Comparison of ENCODE assay signal across 16 cellular contexts in the genomic region with DNA sequence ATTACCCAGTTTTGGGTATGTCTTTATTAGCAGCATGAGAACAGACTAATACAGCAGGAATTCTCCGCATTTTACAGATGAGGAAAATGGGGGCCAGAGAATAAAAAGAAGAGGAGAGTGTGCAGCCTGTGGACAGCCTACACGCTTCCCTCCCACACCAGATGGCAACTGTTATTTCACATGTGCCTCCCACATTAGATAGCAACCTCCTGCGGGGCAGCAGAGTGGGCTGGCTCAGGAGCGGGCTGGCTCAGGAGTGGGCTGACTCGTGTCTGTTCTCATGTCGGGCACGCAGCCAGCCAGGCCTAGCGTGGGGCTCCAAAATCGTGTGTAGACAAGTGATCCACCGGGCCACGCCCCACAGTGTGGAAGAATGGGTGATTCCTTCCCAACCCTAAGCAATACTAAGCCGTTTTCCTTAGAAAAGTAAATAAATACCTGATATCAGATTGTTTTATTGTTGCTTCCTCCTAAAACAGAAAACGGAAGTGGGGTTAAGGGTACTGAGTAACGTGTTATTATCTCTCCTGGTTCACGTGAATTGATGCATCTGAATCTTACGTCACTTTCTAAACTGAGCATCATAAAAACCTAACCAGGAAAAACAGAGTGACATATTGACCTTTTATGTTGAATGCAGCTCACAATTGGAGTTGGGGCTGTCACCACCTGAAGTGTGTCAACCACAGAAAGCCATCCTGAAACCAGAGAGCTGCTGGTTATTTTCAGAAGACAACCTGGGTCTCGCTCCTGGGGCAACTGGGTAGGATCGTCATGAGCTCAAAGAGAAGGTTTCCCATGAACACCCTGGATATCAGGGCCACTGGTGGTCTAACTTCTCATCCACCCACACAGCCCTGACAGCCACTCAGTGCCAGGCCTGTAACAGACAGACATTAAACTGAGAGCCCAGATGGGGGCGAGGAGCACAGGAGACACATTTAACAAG. TPM values are rescaled to one million over a fixed set of nuclear protein-coding genes. Genes with fewer than 3 reads are reported as not detected.
DNase-seq lines count a peak whose midpoint lies in the region; ATAC-seq, FAIRE-seq and TF ChIP-seq lines count a peak whose summit lies in the region.
"Had no signal": no experiment of that assay in that cellular context is flagged by ENCODE, and none has a peak within 500 bp of the region (broad histone marks: within the 10 kb centered on the region; RNA-seq: fewer than 3 reads in every experiment).

No MANE protein-coding gene starts in this region.

- peak; percentile 86 for FAIRE-seq in GM12891 (lab: Jason Lieb, UNC)

- H3K4me3 Mint-ChIP-seq in CD4-positive, CD25-positive, alpha-beta regulatory T cell = peak overlapping the region; percentile 33 to 75 (median 52)
- no peak overlapping the region for H3K4me3 Mint-ChIP-seq in activated CD4-positive, alpha-beta memory T cell treated with anti-CD3 and anti-CD28 coated beads for 36 hours

- TF ChIP-seq POLR2A in GM12891 (IDR thresholded peaks at IDR 0.05; ENCODE audit: low read depth, low read length) = no peak
- no peak for TF ChIP-seq POLR2A in body of pancreas (IDR thresholded peaks at IDR 0.05)

- DNase-seq in CD4-positive, CD25-positive, alpha-beta regulatory T cell = peak in 1 of 3 donors; percentile 29
- DNase-seq in GM12891 (ENCODE audit: insufficient read length, low spot score) = peak; percentile 45
- peak; percentile 23 for DNase-seq in activated CD4-positive, alpha-beta memory T cell treated with anti-CD3 and anti-CD28 coated beads for 36 hours
- no peak for DNase-seq in right atrium auricular region (ENCODE audit: low spot score)
- no peak for DNase-seq in psoas muscle
- DNase-seq in body of pancreas = no peak
- DNase-seq: adrenal gland; foreskin fibroblast; NCI-H187 treated with DMSO at 0.1 percent for 48 hours; stimulated activated CD4-positive, alpha-beta T cell treated with anti-CD3 and anti-CD28 coated beads, Interleukin-4, amount 100 ng/mL, for 1 hour; stimulated activated naive CD4-positive, alpha-beta T cell; SW 1271 had no signal

- TF ChIP-seq CTCF in right atrium auricular region (IDR thresholded peaks at IDR 0.05) (no peak), psoas muscle (IDR thresholded peaks at IDR 0.05) (no peak), body of pancreas (IDR thresholded peaks at IDR 0.05) (no peak)

- peaks cover 15% of the 10 kb centered on the region for H3K4me1 ChIP-seq in CD4-positive, CD25-positive, alpha-beta regulatory T cell (ENCODE audit: control insufficient read depth, insufficient read depth, low read length, poor library complexity, severe bottlenecking)
- peaks cover 0 to 14% of the 10 kb centered on the region in 2 donors for H3K4me1 ChIP-seq in right atrium auricular region
- H3K4me1 ChIP-seq in psoas muscle = no peaks in the 10 kb centered on the region
- peaks cover 5% of the 10 kb centered on the region for H3K4me1 ChIP-seq in body of pancreas

- H3K27ac ChIP-seq in CD4-positive, CD25-positive, alpha-beta regulatory T cell (ENCODE audit: insufficient read depth, low read length, poor library complexity, severe bottlenecking) = no peak overlapping the region
- peak overlapping the region; percentile 62 to 80 for H3K27ac ChIP-seq in right atrium auricular region
- no peak overlapping the region for H3K27ac ChIP-seq in psoas muscle
- no peak overlapping the region for H3K27ac ChIP-seq in body of pancreas
- H3K27ac ChIP-seq: adrenal gland; BLaER1 treated with 17β-estradiol and CSF1 and Interleukin-3, amounts not matched to agents 10 nM and 100 nM; dorsolateral prefrontal cortex had no signal

- peaks cover 5% of the 10 kb centered on the region for H3K36me3 Mint-ChIP-seq in CD4-positive, CD25-positive, alpha-beta regulatory T cell
- H3K36me3 Mint-ChIP-seq in activated CD4-positive, alpha-beta memory T cell treated with anti-CD3 and anti-CD28 coated beads for 36 hours = no peaks in the 10 kb centered on the region

- H3K27ac Mint-ChIP-seq in CD4-positive, CD25-positive, alpha-beta regulatory T cell = peak overlapping the region in 2 of 3 donors; percentile 31 to 48
- no peak overlapping the region for H3K27ac Mint-ChIP-seq in activated CD4-positive, alpha-beta memory T cell treated with anti-CD3 and anti-CD28 coated beads for 36 hours

- H3K9me3 ChIP-seq in CD4-positive, CD25-positive, alpha-beta regulatory T cell (ENCODE audit: control insufficient read depth in 2 of 2, low read length in 2 of 2) = no peaks in the 10 kb centered on the region
- H3K9me3 ChIP-seq in right atrium auricular region = no peaks in the 10 kb centered on the region
- no peaks in the 10 kb centered on the region for H3K9me3 ChIP-seq in psoas muscle
- H3K9me3 ChIP-seq in body of pancreas = no peaks in the 10 kb centered on the region
- H3K9me3 ChIP-seq: adrenal gland; BLaER1 treated with 17β-estradiol and CSF1 and Interleukin-3, amounts not matched to agents 10 nM and 100 nM had no signal

- peaks cover 0 to 20% (median 11%) of the 10 kb centered on the region in 4 donors for H3K4me1 Mint-ChIP-seq in CD4-positive, CD25-positive, alpha-beta regulatory T cell
- peaks cover 20% of the 10 kb centered on the region for H3K4me1 Mint-ChIP-seq in activated CD4-positive, alpha-beta memory T cell treated with anti-CD3 and anti-CD28 coated beads for 36 hours (ENCODE audit: low read depth)

- POLR2A ChIA-PET in activated CD4-positive, alpha-beta memory T cell treated with anti-CD3 and anti-CD28 coated beads for 36 hours (lab: Charles Lee) = interaction anchor here (1.1 kb wide), 1 partner anchor 41 kb away, joined by 3 read pairs; no protein-coding TSS in a partner anchor

- no peak overlapping the region for H3K4me3 ChIP-seq in CD4-positive, CD25-positive, alpha-beta regulatory T cell (ENCODE audit: low read depth, low read length)
- H3K4me3 ChIP-seq in right atrium auricular region (no peak overlapping the region), psoas muscle (no peak overlapping the region), body of pancreas (no peak overlapping the region)
- H3K4me3 ChIP-seq: adrenal gland; BLaER1 treated with 17β-estradiol and CSF1 and Interleukin-3, amounts not matched to agents 10 nM and 100 nM; dorsolateral prefrontal cortex had no signal

- H3K27me3 ChIP-seq in CD4-positive, CD25-positive, alpha-beta regulatory T cell (ENCODE audit: control insufficient read depth, insufficient read depth, low read length) = no peaks in the 10 kb centered on the region
- H3K27me3 ChIP-seq in right atrium auricular region = no peaks in the 10 kb centered on the region
- no peaks in the 10 kb centered on the region for H3K27me3 ChIP-seq in psoas muscle (ENCODE audit: insufficient read depth in 3 of 3, low read length in 2 of 3)
- H3K27me3 ChIP-seq in body of pancreas = no peaks in the 10 kb centered on the region
- H3K27me3 ChIP-seq: adrenal gland; BLaER1 treated with 17β-estradiol and CSF1 and Interleukin-3, amounts not matched to agents 10 nM and 100 nM; dorsolateral prefrontal cortex had no signal

- H3K9me3 Mint-ChIP-seq in CD4-positive, CD25-positive, alpha-beta regulatory T cell = no peaks in the 10 kb centered on the region
- H3K9me3 Mint-ChIP-seq in activated CD4-positive, alpha-beta memory T cell treated with anti-CD3 and anti-CD28 coated beads for 36 hours = no peaks in the 10 kb centered on the region

- no peaks in the 10 kb centered on the region for H3K36me3 ChIP-seq in CD4-positive, CD25-positive, alpha-beta regulatory T cell (ENCODE audit: control insufficient read depth, insufficient read depth, low read length)
- H3K36me3 ChIP-seq in right atrium auricular region = no peaks in the 10 kb centered on the region
- H3K36me3 ChIP-seq in psoas muscle (ENCODE audit: insufficient read depth in 1 of 2, low read depth in 1 of 2) = no peaks in the 10 kb centered on the region
- no peaks in the 10 kb centered on the region for H3K36me3 ChIP-seq in body of pancreas (replicated peaks in 1 of 2; ENCODE audit: insufficient read depth in 1 of 2, low read depth in 2 of 2)
- H3K36me3 ChIP-seq: adrenal gland had no signal

- intact Hi-C loops in activated CD4-positive, alpha-beta memory T cell treated with anti-CD3 and anti-CD28 coated beads for 36 hours (cut with micrococcal nuclease) = loop anchor here (5.0 kb wide), 1 partner anchor 66 kb away; the partner anchor contains the start of gene TSPO
- intact Hi-C loops in psoas muscle (cut with DNase I) (loop anchor here in 1 of 2 donors (5.0 kb wide), 1 partner anchor 74 kb away; no protein-coding TSS in a partner anchor), body of pancreas (cut with DNase I) (no loop called here)

- 81 to 88% (median 82%) methylated on average over 19 of the region's 19 CpGs for WGBS in psoas muscle, 3 donors
- 82 to 86% methylated on average over 19 of the region's 19 CpGs for WGBS in body of pancreas, 2 donors

- no peak for ATAC-seq in CD4-positive, CD25-positive, alpha-beta regulatory T cell (ENCODE audit: low read depth in 2 of 2)
- ATAC-seq in psoas muscle (no peak), body of pancreas (no peak), HG02973 (IDR thresholded peaks at IDR 0.05; ENCODE audit: unreplicated experiment) (no peak), GM18858 (IDR thresholded peaks at IDR 0.05; ENCODE audit: unreplicated experiment) (no peak)

- CTCF ChIA-PET in activated CD4-positive, alpha-beta memory T cell treated with anti-CD3 and anti-CD28 coated beads for 36 hours (lab: Charles Lee) = interaction anchor here (0.9 kb wide), 1 partner anchor 218 kb away, joined by 3 read pairs; no protein-coding TSS in a partner anchor

- H3K27me3 Mint-ChIP-seq in CD4-positive, CD25-positive, alpha-beta regulatory T cell = no peaks in the 10 kb centered on the region
- H3K27me3 Mint-ChIP-seq in activated CD4-positive, alpha-beta memory T cell treated with anti-CD3 and anti-CD28 coated beads for 36 hours = no peaks in the 10 kb centered on the region

RNA-seq across cellular contexts. Expression of gene TTLL1, which starts 3.3 kb away (rescaled TPM):
- total RNA-seq in CD4-positive, CD25-positive, alpha-beta regulatory T cell = 4.2 TPM
- polyA plus RNA-seq in CD4-positive, CD25-positive, alpha-beta regulatory T cell = 1 to 10 TPM; 7.5 to 8.1 (median 7.9) TPM
- 5.2 TPM for polyA plus RNA-seq in GM12891 (2012; ENCODE audit: low read depth, missing spikeins)
- 1 to 10 TPM; 6.1 to 6.7 TPM for total RNA-seq in activated CD4-positive, alpha-beta memory T cell treated with anti-CD3 and anti-CD28 coated beads for 36 hours
- total RNA-seq in right atrium auricular region (1 to 10 TPM; 4.4 to 5.2 TPM), psoas muscle (1 to 10 TPM; 1.2 to 3.0 (median 2.0) TPM), body of pancreas (1 to 10 TPM; 2.0 to 7.0 TPM)
- 1 to 10 TPM; 1.9 to 4.9 (median 3.8) TPM for polyA plus RNA-seq in psoas muscle

RNA-seq across cellular contexts. Expression of gene BIK, which starts 24.6 kb away (rescaled TPM):
- total RNA-seq in CD4-positive, CD25-positive, alpha-beta regulatory T cell = 1.7 TPM
- polyA plus RNA-seq in CD4-positive, CD25-positive, alpha-beta regulatory T cell = 1 to 10 TPM; 4.7 to 10.0 (median 7.5) TPM
- 8.7 TPM for polyA plus RNA-seq in GM12891 (2012; ENCODE audit: low read depth, missing spikeins)
- total RNA-seq in activated CD4-positive, alpha-beta memory T cell treated with anti-CD3 and anti-CD28 coated beads for 36 hours = 1 to 10 TPM; 4.1 to 4.5 TPM
- total RNA-seq in right atrium auricular region = under 1 TPM in 1 of 2 donors, not detected in 1; 0.63 TPM
- not detected for total RNA-seq in psoas muscle
- polyA plus RNA-seq in psoas muscle = not detected
- total RNA-seq in body of pancreas = 10 to 100 TPM in 1 of 2 donors, 1 to 10 TPM in 1; 1.6 to 11.5 TPM

RNA-seq across cellular contexts. Expression of gene MCAT, which starts 57.3 kb away (rescaled TPM):
- total RNA-seq in CD4-positive, CD25-positive, alpha-beta regulatory T cell = 6.5 TPM
- 1 to 10 TPM; 5.4 to 9.8 (median 8.4) TPM for polyA plus RNA-seq in CD4-positive, CD25-positive, alpha-beta regulatory T cell
- 12.8 TPM for polyA plus RNA-seq in GM12891 (2012; ENCODE audit: low read depth, missing spikeins)
- total RNA-seq in activated CD4-positive, alpha-beta memory T cell treated with anti-CD3 and anti-CD28 coated beads for 36 hours = 10 to 100 TPM; 14.3 to 15.3 TPM
- total RNA-seq in right atrium auricular region (10 to 100 TPM; 16.1 to 17.6 TPM), psoas muscle (10 to 100 TPM; 14.8 to 21.7 (median 16.9) TPM), body of pancreas (10 to 100 TPM; 28.8 to 50.8 TPM)
- polyA plus RNA-seq in psoas muscle = 10 to 100 TPM; 21.9 to 33.4 (median 23.4) TPM

Comparison
In these comparisons a context has a peak if more than half of its experiments do, and no peak if none do; other contexts are left out.
1. DNase-seq: peak in GM12891 (single experiment) and activated CD4-positive, alpha-beta memory T cell treated with anti-CD3 and anti-CD28 coated beads for 36 hours (single experiment); none in right atrium auricular region (single experiment), psoas muscle (0 of 2) and body of pancreas (0 of 4).
2. H3K27ac ChIP-seq: peak in right atrium auricular region (2 of 2); none in CD4-positive, CD25-positive, alpha-beta regulatory T cell (single experiment), psoas muscle (single experiment) and body of pancreas (0 of 4).